In genomic region chr4:81198151-81198550, GRCh38 we compare ENCODE assay signal across 21 cellular contexts.
DNase-seq lines count a peak whose midpoint lies in the region; TF ChIP-seq lines count a peak whose summit lies in the region.
"Had no signal": no experiment of that assay in that cellular context is flagged by ENCODE, and none has a peak within 500 bp of the region (broad histone marks: within the 10 kb centered on the region; RNA-seq: fewer than 3 reads in every experiment).

No MANE protein-coding gene starts in this region.

- DNase-seq in NCI-H146 (lab: John Stamatoyannopoulos, UW), result peak; percentile 18
- no peak for DNase-seq in NCI-H146 treated with DMSO at 0.1 percent for 48 hours (lab: John Stamatoyannopoulos, UW; ENCODE audit: unreplicated experiment)
- peak; percentile 69 for DNase-seq in NCI-H2029 treated with DMSO at 0.1 percent for 48 hours (lab: John Stamatoyannopoulos, UW)
- DNase-seq in RPMI8226, result peak; percentile 51
- DNase-seq in NCI-H510A (lab: John Stamatoyannopoulos, UW), result no peak
- no peak for DNase-seq in stimulated activated CD4-positive, alpha-beta T cell treated with anti-CD3 and anti-CD28 coated beads, Interleukin-2, amount 100 ng/mL, for 48 hours
- no peak for DNase-seq in GM13976 (ENCODE audit: low spot score)
- DNase-seq: activated CD4-positive, alpha-beta T cell treated with anti-CD3 and anti-CD28 coated beads for 1 hour; activated naive CD8-positive, alpha-beta T cell treated with anti-CD3 and anti-CD28 coated beads, Interleukin-2, amount 50 U/mL, for 24 hours; dermis blood vessel endothelial cell; foreskin melanocyte; H7; kidney glomerular epithelial cell; NCI-H526; PC-9; stimulated activated CD4-positive, alpha-beta T cell treated with anti-CD3 and anti-CD28 coated beads, Interleukin-15, amount 100 ng/mL, for 24 hours; T-helper 9 cell had no signal

- H3K36me3 ChIP-seq in rectal smooth muscle tissue (ENCODE audit: control insufficient read depth, insufficient read depth, low read length), result no peaks in the 10 kb centered on the region
- H3K36me3 ChIP-seq: tibial nerve had no signal

- in situ Hi-C loops in GM13976 (cut with MboI; ENCODE audit: low sequenced_read_pairs, unreplicated experiment), result no loop called here

- no peaks in the 10 kb centered on the region for H3K27me3 ChIP-seq in rectal smooth muscle tissue (ENCODE audit: control insufficient read depth, insufficient read depth, low read length)
- H3K27me3 ChIP-seq: tibial nerve had no signal

- no peak overlapping the region for H3K4me3 ChIP-seq in rectal smooth muscle tissue (ENCODE audit: low read length)
- H3K4me3 ChIP-seq: A549, PC-9, tibial nerve had no signal

- peaks cover 16% of the 10 kb centered on the region for H3K4me1 ChIP-seq in rectal smooth muscle tissue (ENCODE audit: control insufficient read depth, insufficient read depth, low read length)
- H3K4me1 ChIP-seq: A549, tibial nerve had no signal

- H3K9ac ChIP-seq in rectal smooth muscle tissue (ENCODE audit: low read length), result no peak overlapping the region

- no peak for TF ChIP-seq CTCF in GM13976 (IDR thresholded peaks at IDR 0.05; ENCODE audit: borderline replicate concordance, control extremely low read depth, extremely low read depth, insufficient read depth, missing control alignments)

- H3K27ac ChIP-seq in rectal smooth muscle tissue (ENCODE audit: low read depth, low read length), result peak overlapping the region; percentile 19
- H3K27ac ChIP-seq: A549, C4-2B, PC-9, tibial nerve had no signal

Comparison
In these comparisons a context has a peak if more than half of its experiments do, and no peak if none do; other contexts are left out.
1. DNase-seq: peak in NCI-H146 (single experiment), NCI-H2029 treated with DMSO at 0.1 percent for 48 hours (single experiment) and RPMI8226 (single experiment); none in NCI-H146 treated with DMSO at 0.1 percent for 48 hours (single experiment), NCI-H510A (single experiment), stimulated activated CD4-positive, alpha-beta T cell treated with anti-CD3 and anti-CD28 coated beads, Interleukin-2, amount 100 ng/mL, for 48 hours (0 of 2) and GM13976 (single experiment).